11 cellular contexts compared by ENCODE assay signal in the genomic region with DNA sequence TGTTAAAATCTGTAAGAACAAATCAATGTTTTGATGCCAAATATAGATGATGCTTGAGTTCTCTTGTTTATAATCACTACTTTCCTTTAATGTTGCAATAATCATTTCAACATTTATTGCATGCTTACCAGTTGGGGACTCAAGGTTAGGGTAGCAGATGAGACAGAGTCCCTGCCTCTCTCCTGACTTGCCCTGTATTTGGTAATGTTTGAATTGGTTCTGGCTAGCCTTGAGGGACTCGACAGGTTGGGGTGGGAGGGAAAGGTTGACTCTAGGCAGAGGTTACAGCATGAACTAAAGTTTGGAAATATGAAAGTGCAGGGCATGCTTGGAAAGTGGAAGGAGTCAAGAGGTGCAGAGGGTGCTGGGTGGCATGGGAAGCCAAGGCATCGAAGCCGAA. TPM values are rescaled to one million over a fixed set of nuclear protein-coding genes. Genes with fewer than 3 reads are reported as not detected.
DNase-seq lines count a peak whose midpoint lies in the region; ATAC-seq and TF ChIP-seq lines count a peak whose summit lies in the region.
"Had no signal": no experiment of that assay in that cellular context is flagged by ENCODE, and none has a peak within 500 bp of the region (broad histone marks: within the 10 kb centered on the region; RNA-seq: fewer than 3 reads in every experiment).

No MANE protein-coding gene starts in this region.

- BruUV-seq in Calu3 (replicated peaks; lab: Mats Ljungman, UMichigan) = no TSS peak

- no peak for DNase-seq in Calu3
- no peak for DNase-seq in MG63
- DNase-seq in endothelial cell (ENCODE audit: low spot score) = no peak
- no peak for DNase-seq in neural progenitor cell (ENCODE audit: low spot score)
- DNase-seq in stimulated activated CD4-positive, alpha-beta T cell treated with anti-CD3 and anti-CD28 coated beads, Interleukin-12 subunit alpha, Interleukin-12 subunit beta, amount 100 ng/mL, for 4 hours = no peak
- no peak for DNase-seq in T-helper 9 cell
- DNase-seq: NCI-H2081 treated with DMSO at 0.1 percent for 48 hours; posterior cingulate gyrus; stimulated activated naive CD4-positive, alpha-beta T cell treated with Interleukin-2 at 50 U/mL for 16 hours had no signal

- peaks cover 30% of the 10 kb centered on the region for H3K4me1 ChIP-seq in neural progenitor cell

- H3K27ac Mint-ChIP-seq in Calu3 (ENCODE audit: unreplicated experiment) = no peak overlapping the region
- H3K27ac Mint-ChIP-seq in endothelial cell (ENCODE audit: unreplicated experiment) = no peak overlapping the region
- H3K27ac Mint-ChIP-seq in neural progenitor cell = no peak overlapping the region

- no peak overlapping the region for H3K27ac ChIP-seq in neural progenitor cell

- H2AFZ ChIP-seq in neural progenitor cell (replicated peaks) = no peak overlapping the region

- H3F3A ChIP-seq in neural progenitor cell (ENCODE audit: low read depth) = peaks cover 4% of the 10 kb centered on the region

- peak overlapping the region; percentile 85 for H3K4me2 ChIP-seq in neural progenitor cell

- H3K9me3 ChIP-seq in MG63 (no peaks in the 10 kb centered on the region), neural progenitor cell (ENCODE audit: low read depth) (no peaks in the 10 kb centered on the region)

- H3K4me3 ChIP-seq in MG63 = peak overlapping the region; percentile 63
- peak overlapping the region; percentile 94 for H3K4me3 ChIP-seq in neural progenitor cell

- ATAC-seq in HG02973 (IDR thresholded peaks at IDR 0.05; ENCODE audit: unreplicated experiment) (no peak), GM21526 (IDR thresholded peaks at IDR 0.05; ENCODE audit: low FRiP score, unreplicated experiment) (no peak)

- H3K79me2 ChIP-seq in neural progenitor cell (ENCODE audit: low read depth) = peaks cover 76% of the 10 kb centered on the region

- CTCF ChIA-PET in Calu3 (lab: Charles Lee) = no interaction called here

- H3K4me1 Mint-ChIP-seq in Calu3 (ENCODE audit: low read depth, unreplicated experiment) = peaks cover 6% of the 10 kb centered on the region
- peaks cover 47% of the 10 kb centered on the region for H3K4me1 Mint-ChIP-seq in endothelial cell (ENCODE audit: unreplicated experiment)
- peaks cover 31% of the 10 kb centered on the region for H3K4me1 Mint-ChIP-seq in neural progenitor cell

- no peaks in the 10 kb centered on the region for H3K27me3 ChIP-seq in MG63
- H3K27me3 ChIP-seq in neural progenitor cell = no peaks in the 10 kb centered on the region

- no peaks in the 10 kb centered on the region for H3K27me3 Mint-ChIP-seq in Calu3 (ENCODE audit: unreplicated experiment)
- peaks cover 2% of the 10 kb centered on the region for H3K27me3 Mint-ChIP-seq in endothelial cell (ENCODE audit: unreplicated experiment)
- H3K27me3 Mint-ChIP-seq in neural progenitor cell (ENCODE audit: insufficient read depth, low read depth) = peaks cover 4% of the 10 kb centered on the region

- H3K9me3 Mint-ChIP-seq in Calu3 (ENCODE audit: low read depth, unreplicated experiment) (no peaks in the 10 kb centered on the region), endothelial cell (ENCODE audit: unreplicated experiment) (no peaks in the 10 kb centered on the region), neural progenitor cell (no peaks in the 10 kb centered on the region)

- H4K20me1 ChIP-seq in neural progenitor cell (ENCODE audit: low read depth) = peaks cover 62% of the 10 kb centered on the region

- TF ChIP-seq CTCF in Calu3 (IDR thresholded peaks at IDR 0.05; ENCODE audit: unreplicated experiment) (no peak), endothelial cell (IDR thresholded peaks at IDR 0.05; ENCODE audit: unreplicated experiment) (no peak), neural progenitor cell (IDR thresholded peaks at IDR 0.05) (no peak)

- H3K4me3 Mint-ChIP-seq in Calu3 (ENCODE audit: low read depth, unreplicated experiment) (peak overlapping the region; percentile 69), endothelial cell (ENCODE audit: unreplicated experiment) (peak overlapping the region; percentile 91), neural progenitor cell (peak overlapping the region; percentile 93)

- H3K9ac ChIP-seq in neural progenitor cell = peak overlapping the region; percentile 38

- H3K36me3 ChIP-seq in MG63 (peaks cover 2% of the 10 kb centered on the region; the same call in 1 of the 2 replicates), neural progenitor cell (no peaks in the 10 kb centered on the region)

- intact Hi-C loops in Calu3 (cut with micrococcal nuclease; ENCODE audit: unreplicated experiment) = no loop called here

- H3K36me3 Mint-ChIP-seq in Calu3 (ENCODE audit: insufficient read depth, unreplicated experiment) = peaks cover 13% of the 10 kb centered on the region
- H3K36me3 Mint-ChIP-seq in endothelial cell (ENCODE audit: low read depth, unreplicated experiment) = peaks cover 5% of the 10 kb centered on the region
- peaks cover 4% of the 10 kb centered on the region for H3K36me3 Mint-ChIP-seq in neural progenitor cell

RNA-seq across cellular contexts. Expression of a gene that starts 2.0 kb away (rescaled TPM):
- total RNA-seq in Calu3 (2022) = 20.4 and 21.5 TPM in 2 replicates
- total RNA-seq in MG63 (2014; rRNA removed; shearing (Covaris generic); ENCODE audit: low replicate concordance) = 7.6 and 8.1 TPM in 2 replicates
- total RNA-seq in endothelial cell (ENCODE audit: unreplicated experiment) = 49.6 TPM
- 32.1 and 32.8 TPM in 2 replicates for total RNA-seq in neural progenitor cell (ENCODE audit: low replicate concordance)
